In genomic region chr12:67929373-67929772, GRCh38 we compare ENCODE assay signal across 18 cellular contexts. TPM values are rescaled to one million over a fixed set of nuclear protein-coding genes. Genes with fewer than 3 reads are reported as not detected.
DNase-seq lines count a peak whose midpoint lies in the region; ATAC-seq lines count a peak whose summit lies in the region.
"Had no signal": no experiment of that assay in that cellular context is flagged by ENCODE, and none has a peak within 500 bp of the region (broad histone marks: within the 10 kb centered on the region; RNA-seq: fewer than 3 reads in every experiment).

No MANE protein-coding gene starts in this region.

- H2AK5ac ChIP-seq in mesenchymal stem cell (ENCODE audit: low read length, severe bottlenecking) = no peak overlapping the region

- no peak overlapping the region for H3K27ac ChIP-seq in mesenchymal stem cell (ENCODE audit: low read length, poor library complexity, severe bottlenecking)
- peak overlapping the region; percentile 83 for H3K27ac ChIP-seq in skeletal muscle tissue (ENCODE audit: low read depth, low read length)
- H3K27ac ChIP-seq: BLaER1, GM23248 had no signal

- no peak overlapping the region for H3K4me3 ChIP-seq in mesenchymal stem cell (ENCODE audit: insufficient read depth in 1 of 2, low read depth in 1 of 2, low read length in 2 of 2)
- peak overlapping the region in 2 of 3 donors; percentile 39 to 49 for H3K4me3 ChIP-seq in skeletal muscle tissue (ENCODE audit: low read length in 3 of 3)
- H3K4me3 ChIP-seq: BLaER1, GM23248 had no signal

- no peak overlapping the region for H2AFZ ChIP-seq in mesenchymal stem cell (ENCODE audit: low read depth, low read length)
- H2AFZ ChIP-seq: GM23248 had no signal

- intact Hi-C loops in Right ventricle myocardium superior (cut with DNase I) = no loop called here

- H4K91ac ChIP-seq in mesenchymal stem cell (ENCODE audit: low read length) = no peak overlapping the region

- no peak overlapping the region for H3K14ac ChIP-seq in mesenchymal stem cell (ENCODE audit: low read length in 2 of 2)

- no peak overlapping the region for H2BK15ac ChIP-seq in mesenchymal stem cell (ENCODE audit: low read depth, poor library complexity, severe bottlenecking)

- H3K36me3 ChIP-seq in mesenchymal stem cell (ENCODE audit: control insufficient read depth in 1 of 2, insufficient read depth in 2 of 2, low read depth in 1 of 2, low read length in 2 of 2) (no peaks in the 10 kb centered on the region), skeletal muscle tissue (ENCODE audit: control insufficient read depth in 3 of 3, insufficient read depth in 3 of 3, low read length in 3 of 3) (peaks cover 0 to 4% (median 0%) of the 10 kb centered on the region in 3 donors)
- H3K36me3 ChIP-seq: BLaER1 had no signal

- H3K23ac ChIP-seq in mesenchymal stem cell (ENCODE audit: low read length in 2 of 2) = no peak overlapping the region

- H3K27me3 ChIP-seq in mesenchymal stem cell (ENCODE audit: control insufficient read depth in 1 of 2, insufficient read depth in 1 of 2, low read length in 2 of 2) (no peaks in the 10 kb centered on the region), skeletal muscle tissue (ENCODE audit: control insufficient read depth in 3 of 3, insufficient read depth in 3 of 3, low read length in 3 of 3) (no peaks in the 10 kb centered on the region)
- H3K27me3 ChIP-seq: BLaER1 had no signal

- H3K4me1 ChIP-seq in mesenchymal stem cell (ENCODE audit: control insufficient read depth, insufficient read depth, low read depth, low read length) (no peaks in the 10 kb centered on the region), skeletal muscle tissue (ENCODE audit: control insufficient read depth in 3 of 3, insufficient read depth in 3 of 3, low read length in 3 of 3) (peaks cover 10 to 28% (median 10%) of the 10 kb centered on the region in 3 donors)
- H3K4me1 ChIP-seq: BLaER1 had no signal

- H2BK5ac ChIP-seq in mesenchymal stem cell (ENCODE audit: low read depth, low read length, poor library complexity, severe bottlenecking) = no peak overlapping the region

- no peak overlapping the region for H2BK120ac ChIP-seq in mesenchymal stem cell (ENCODE audit: low read depth, low read length)

- H3K9ac ChIP-seq in mesenchymal stem cell (ENCODE audit: low read length) (peak overlapping the region; percentile 25), skeletal muscle tissue (ENCODE audit: low read depth in 1 of 3, low read length in 3 of 3) (peak overlapping the region in 1 of 3 donors; percentile 28)
- H3K9ac ChIP-seq: BLaER1, GM23248 had no signal

- DNase-seq in NCI-H2196 treated with DMSO at 0.1 percent for 48 hours (lab: John Stamatoyannopoulos, UW; ENCODE audit: unreplicated experiment) (peak; percentile 3), NCI-H2196 (lab: John Stamatoyannopoulos, UW; ENCODE audit: unreplicated experiment) (no peak), Right ventricle myocardium superior (no peak), mesenchymal stem cell (no peak), inferior parietal cortex (ENCODE audit: extremely low spot score) (no peak), NCI-H69 (lab: John Stamatoyannopoulos, UW) (no peak)
- DNase-seq: CD8-positive, alpha-beta memory T cell; DMS79; HCEC 1CT; NCI-H1105 treated with DMSO at 0.1 percent for 48 hours; NCI-H187 treated with DMSO at 0.1 percent for 48 hours; NCI-H2171; NCI-H510A had no signal

- no peak overlapping the region for H3K4me2 ChIP-seq in mesenchymal stem cell (ENCODE audit: low read length, poor library complexity, severe bottlenecking)
- H3K4me2 ChIP-seq: BLaER1 had no signal

- 71% methylated on average over 1 of the region's 2 CpGs for WGBS in mesenchymal stem cell

- no peak overlapping the region for H3K18ac ChIP-seq in mesenchymal stem cell (ENCODE audit: low read depth in 1 of 2, low read length in 2 of 2)

- no peaks in the 10 kb centered on the region for H3K79me1 ChIP-seq in mesenchymal stem cell (replicated peaks; ENCODE audit: low read length, poor library complexity, severe bottlenecking)

- H3K4ac ChIP-seq in mesenchymal stem cell (ENCODE audit: low read depth in 1 of 2, low read length in 2 of 2) = no peak overlapping the region

- no peaks in the 10 kb centered on the region for H3K9me3 ChIP-seq in mesenchymal stem cell (ENCODE audit: control insufficient read depth, low read length)
- H3K9me3 ChIP-seq in skeletal muscle tissue (ENCODE audit: control insufficient read depth in 3 of 3, low read length in 3 of 3) = no peaks in the 10 kb centered on the region
- H3K9me3 ChIP-seq: BLaER1 had no signal

- no peak overlapping the region for H4K8ac ChIP-seq in mesenchymal stem cell (ENCODE audit: low read length)

- H2BK12ac ChIP-seq in mesenchymal stem cell (ENCODE audit: low read length in 2 of 2) = no peak overlapping the region

- ATAC-seq in Right ventricle myocardium superior (ENCODE audit: poor library complexity) (peak; percentile 45), HG03095 (IDR thresholded peaks at IDR 0.05; ENCODE audit: unreplicated experiment) (no peak)

RNA-seq across cellular contexts. Expression of gene IFNG-AS1, which starts 59.9 kb away (rescaled TPM):
- total RNA-seq in Right ventricle myocardium superior (not detected), skeletal muscle tissue (1.0 TPM)
- not detected for polyA plus RNA-seq in mesenchymal stem cell (2013, experiment 1 of 2)
- polyA plus RNA-seq in mesenchymal stem cell (2013, experiment 2 of 2) = not detected
- total RNA-seq: A172, GM23248 had no signal
- polyA plus RNA-seq: GM23248 had no signal

Comparison
In these comparisons a context has a peak if more than half of its experiments do, and no peak if none do; other contexts are left out.
1. H3K4me3 ChIP-seq: peak in skeletal muscle tissue (2 of 3); none in mesenchymal stem cell (0 of 2).